21 cellular contexts compared by ENCODE assay signal in genomic region chr18:78801011-78801410, GRCh38.
DNase-seq lines count a peak whose midpoint lies in the region; ATAC-seq and TF ChIP-seq lines count a peak whose summit lies in the region.
"Had no signal": no experiment of that assay in that cellular context is flagged by ENCODE, and none has a peak within 500 bp of the region (broad histone marks: within the 10 kb centered on the region; RNA-seq: fewer than 3 reads in every experiment).

No MANE protein-coding gene starts in this region.

- H3K27ac ChIP-seq in upper lobe of right lung: no peak overlapping the region
- H3K27ac ChIP-seq: 22Rv1, BLaER1, C4-2B had no signal

- TF ChIP-seq CTCF in upper lobe of right lung (IDR thresholded peaks at IDR 0.05): no peak

- H3K27me3 ChIP-seq in upper lobe of right lung: no peaks in the 10 kb centered on the region
- H3K27me3 ChIP-seq: BLaER1 had no signal

- no peaks in the 10 kb centered on the region for H3K9me3 ChIP-seq in upper lobe of right lung
- H3K9me3 ChIP-seq: Caco-2 had no signal

- H3K36me3 ChIP-seq in upper lobe of right lung: no peaks in the 10 kb centered on the region
- H3K36me3 ChIP-seq: BLaER1 had no signal

- DNase-seq in activated effector memory CD4-positive, alpha-beta T cell treated with anti-CD3 and anti-CD28 coated beads, Interleukin-2, amount 50 U/mL, for 16 hours: peak; percentile 42
- DNase-seq in activated effector memory CD4-positive, alpha-beta T cell treated with Interleukin-2 at 50 U/mL for 16 hours: no peak
- DNase-seq in posterior vena cava (ENCODE audit: low spot score) (peak; percentile 58), upper lobe of right lung (peak; percentile 27), dedifferentiated amniotic fluid mesenchymal stem cell (ENCODE audit: extremely low spot score) (no peak), DMS53 treated with DMSO at 0.1 percent for 48 hours (lab: John Stamatoyannopoulos, UW; ENCODE audit: unreplicated experiment) (no peak)
- DNase-seq: Caco-2; CD4-positive, CD25-positive, alpha-beta regulatory T cell; CD8-positive, alpha-beta T cell; DMS153; DMS79; EL; GDM1; H9 had no signal

- no peak overlapping the region for H3K4me3 ChIP-seq in upper lobe of right lung
- H3K4me3 ChIP-seq: BLaER1, GM12878, GM23338 had no signal

- ATAC-seq in upper lobe of right lung (no peak), GM18867 (IDR thresholded peaks at IDR 0.05; ENCODE audit: unreplicated experiment) (no peak)
- ATAC-seq: CD8-positive, alpha-beta T cell; GM12878; GM23338; HCT116 had no signal

- no peaks in the 10 kb centered on the region for H3K4me1 ChIP-seq in upper lobe of right lung
- H3K4me1 ChIP-seq: Caco-2 had no signal

- intact Hi-C loops in posterior vena cava (cut with DNase I): no loop called here
- intact Hi-C loops in upper lobe of right lung (cut with DNase I): no loop called here

Comparison
In these comparisons a context has a peak if more than half of its experiments do, and no peak if none do; other contexts are left out.
1. DNase-seq: peak in activated effector memory CD4-positive, alpha-beta T cell treated with anti-CD3 and anti-CD28 coated beads, Interleukin-2, amount 50 U/mL, for 16 hours (single experiment), posterior vena cava (single experiment) and upper lobe of right lung (single experiment); none in activated effector memory CD4-positive, alpha-beta T cell treated with Interleukin-2 at 50 U/mL for 16 hours (single experiment), dedifferentiated amniotic fluid mesenchymal stem cell (single experiment) and DMS53 treated with DMSO at 0.1 percent for 48 hours (single experiment).